ENCODE assay signal across 9 cellular contexts in the genomic region with DNA sequence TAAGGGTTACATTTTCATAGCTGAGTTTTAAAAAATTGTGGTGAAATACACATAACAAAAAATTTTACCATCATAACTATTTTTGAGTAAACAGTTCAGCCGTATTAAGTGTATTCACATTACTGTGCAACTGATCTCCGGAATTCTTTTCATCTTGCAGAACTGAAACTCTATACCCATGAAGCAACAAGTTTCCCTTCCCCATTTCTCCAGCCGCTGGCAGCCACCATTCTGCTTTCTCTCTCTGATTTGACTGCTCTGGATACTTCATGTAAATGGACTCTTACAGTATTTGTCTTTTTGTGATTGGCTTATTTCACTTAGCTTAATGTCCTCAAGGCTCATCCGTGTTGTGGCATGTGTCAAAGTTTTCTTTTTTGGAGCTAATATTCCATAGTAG.
DNase-seq lines count a peak whose midpoint lies in the region; ATAC-seq and FAIRE-seq lines count a peak whose summit lies in the region.
"Had no signal": no experiment of that assay in that cellular context is flagged by ENCODE, and none has a peak within 500 bp of the region (broad histone marks: within the 10 kb centered on the region; RNA-seq: fewer than 3 reads in every experiment).

No MANE protein-coding gene starts in this region.

- no peak for DNase-seq in left ventricle myocardium superior
- no peak for DNase-seq in NCI-H82 treated with DMSO at 0.1 percent for 48 hours (lab: John Stamatoyannopoulos, UW; ENCODE audit: unreplicated experiment)
- DNase-seq in LoVo (ENCODE audit: low spot score): no peak
- no peak for DNase-seq in RCC 7860 (ENCODE audit: low spot score)
- no peak for DNase-seq in OCI-M1 (lab: John Stamatoyannopoulos, UW)
- DNase-seq: NCI-H187 treated with DMSO at 0.1 percent for 48 hours had no signal

- FAIRE-seq in RCC 7860 (lab: Jason Lieb, UNC): no peak

- intact Hi-C loops in left ventricle myocardium superior (cut with micrococcal nuclease): no loop called here

- ATAC-seq in GM18520 (IDR thresholded peaks at IDR 0.05; ENCODE audit: unreplicated experiment) (peak; percentile 100), GM21786 (IDR thresholded peaks at IDR 0.05; ENCODE audit: unreplicated experiment) (peak; percentile 100), HG03565 (IDR thresholded peaks at IDR 0.05; ENCODE audit: unreplicated experiment) (peak; percentile 100), left ventricle myocardium superior (peak; percentile 50)

Comparison
In these comparisons a context has a peak if more than half of its experiments do, and no peak if none do; other contexts are left out.
1. ATAC-seq: peak in every context shown above with its lines; median percentile 100 in GM18520; 100 in GM21786; 100 in HG03565; 50 in left ventricle myocardium superior.